In the genomic region with DNA sequence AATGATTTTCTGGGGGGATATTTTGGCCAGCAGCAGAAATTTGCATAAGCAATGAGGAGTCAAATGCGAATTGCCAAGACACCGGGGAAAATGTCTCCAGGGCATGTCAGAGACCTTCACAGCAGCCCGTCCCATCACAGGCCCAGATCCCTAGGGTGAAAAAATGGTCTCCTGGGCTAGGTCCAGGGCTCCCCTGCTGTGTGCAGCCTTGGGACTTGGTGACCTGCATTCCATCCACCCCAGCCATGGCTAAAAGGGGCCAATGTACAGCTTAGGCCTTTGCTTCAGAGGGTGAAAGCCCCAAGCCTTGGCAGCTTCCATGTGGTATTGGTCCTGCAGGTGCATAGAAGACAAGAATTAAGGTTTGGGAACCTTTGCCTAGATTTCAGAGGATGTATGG, we compare ENCODE assay signal across 19 cellular contexts.
"Had no signal": no experiment of that assay in that cellular context is flagged by ENCODE, and none has a peak within 500 bp of the region (broad histone marks: within the 10 kb centered on the region; RNA-seq: fewer than 3 reads in every experiment).

No MANE protein-coding gene starts in this region.

- H3K4me3 Mint-ChIP-seq: dendritic cell treated with granulocyte-macrophage colony-stimulating factor and Interleukin-4, amounts not matched to agents 40 ng/mL and 50 ng/mL, for 4 days; memory B cell had no signal

- H3K27ac Mint-ChIP-seq: dendritic cell treated with granulocyte-macrophage colony-stimulating factor and Interleukin-4, amounts not matched to agents 40 ng/mL and 50 ng/mL, for 4 days; memory B cell had no signal

- H3K27me3 ChIP-seq: colonic mucosa, esophagus muscularis mucosa, foreskin keratinocyte, gastroesophageal sphincter, heart right ventricle, left lung had no signal

- DNase-seq: cerebellar nuclear complex, colonic mucosa, cortex of kidney, foreskin keratinocyte, glutamatergic neuron, head of caudate nucleus, heart right ventricle, hippocampal formation, left cardiac atrium, left ventricle myocardium superior, mammary epithelial cell, mesendoderm, midbrain had no signal

- ATAC-seq: gastroesophageal sphincter, heart right ventricle, left cardiac atrium, left lung, left ventricle myocardium superior had no signal

- H3K36me3 Mint-ChIP-seq: memory B cell had no signal

- H3K9me3 ChIP-seq: colonic mucosa, esophagus muscularis mucosa, gastroesophageal sphincter, heart right ventricle had no signal

- H3K27ac ChIP-seq: colonic mucosa, esophagus muscularis mucosa, foreskin keratinocyte, gastroesophageal sphincter had no signal

- H3K4me1 ChIP-seq: colonic mucosa, esophagus muscularis mucosa, gastroesophageal sphincter had no signal

- H3K36me3 ChIP-seq: colonic mucosa, esophagus muscularis mucosa, gastroesophageal sphincter, heart right ventricle, left lung had no signal

- H3K27me3 Mint-ChIP-seq: dendritic cell treated with granulocyte-macrophage colony-stimulating factor and Interleukin-4, amounts not matched to agents 40 ng/mL and 50 ng/mL, for 4 days; memory B cell had no signal

- H3K4me3 ChIP-seq: colonic mucosa, esophagus muscularis mucosa, gastroesophageal sphincter, heart right ventricle, left lung, lung had no signal
